3 cellular contexts compared by ENCODE assay signal in genomic region chr18:21916594-21916993, GRCh38.
TF ChIP-seq lines count a peak whose summit lies in the region.

No MANE protein-coding gene starts in this region.

TF ChIP-seq in HepG2, 621 proteins besides CTCF, POLR2A, EP300 and RAD21:
- TF ChIP-seq SP1 (IDR thresholded peaks at IDR 0.05) (no peak), SP1 (CRISPR knock-in tag; IDR thresholded peaks at IDR 0.05) (no peak), CREB1 (IDR thresholded peaks at IDR 0.05) (peak; percentile 78), CREB1 (CRISPR knock-in tag; IDR thresholded peaks at IDR 0.05) (no peak), ATF7 (IDR thresholded peaks at IDR 0.05) (peak; percentile 90), ATF7 (CRISPR knock-in tag; IDR thresholded peaks at IDR 0.05) (no peak)

TF ChIP-seq in HEK293, 187 proteins besides CTCF, POLR2A, EP300 and RAD21:
- TF ChIP-seq ATF2 (tag by site-specific recombination; IDR thresholded peaks at IDR 0.05; ENCODE audit: low read depth): peak; percentile 56; the same call in 1 of the 2 replicates
- no peak for TF ChIP-seq ZNF561 (tag by site-specific recombination; IDR thresholded peaks at IDR 0.05; ENCODE audit: borderline replicate concordance)
- TF ChIP-seq SP7 (tag by site-specific recombination; IDR thresholded peaks at IDR 0.05): no peak
- TF ChIP-seq AEBP2 (tag by site-specific recombination; IDR thresholded peaks at IDR 0.05; ENCODE audit: borderline replicate concordance): no peak
- no peak for TF ChIP-seq ZNF211 (tag by site-specific recombination; IDR thresholded peaks at IDR 0.05; ENCODE audit: low read depth)

TF ChIP-seq in GM12878, 131 proteins besides CTCF, POLR2A, EP300 and RAD21:
- TF ChIP-seq EED (IDR thresholded peaks at IDR 0.05; ENCODE audit: low read depth) (no peak), MEF2A (IDR thresholded peaks at IDR 0.05; ENCODE audit: insufficient read depth, low read depth, low read length) (no peak), CEBPB (IDR thresholded peaks at IDR 0.05; ENCODE audit: borderline replicate concordance in 1 of 2, low read depth in 2 of 2, low read length in 2 of 2) (no peak), ATF7 (IDR thresholded peaks at IDR 0.05; ENCODE audit: low read depth) (0 out of 2 replicates have a peak, but pooled peaks have one; percentile 29)
